11 cellular contexts compared by ENCODE assay signal in genomic region chr3:176663376-176663775, GRCh38.
DNase-seq lines count a peak whose midpoint lies in the region; ATAC-seq and TF ChIP-seq lines count a peak whose summit lies in the region.
"Had no signal": no experiment of that assay in that cellular context is flagged by ENCODE, and none has a peak within 500 bp of the region (broad histone marks: within the 10 kb centered on the region; RNA-seq: fewer than 3 reads in every experiment).

No MANE protein-coding gene starts in this region.

- no peak overlapping the region for H2AK5ac ChIP-seq in mesenchymal stem cell (ENCODE audit: low read length, severe bottlenecking)

- peak overlapping the region; percentile 22 to 93 (median 48) for H3K27ac Mint-ChIP-seq in brain
- H3K27ac Mint-ChIP-seq: activated naive CD8-positive, alpha-beta T cell treated with anti-CD3 and anti-CD28 coated beads for 36 hours; CD14-positive monocyte had no signal

- H4K91ac ChIP-seq in mesenchymal stem cell (ENCODE audit: low read length), result no peak overlapping the region

- peaks cover 24% of the 10 kb centered on the region for H3K4me1 Mint-ChIP-seq in brain
- H3K4me1 Mint-ChIP-seq: activated naive CD8-positive, alpha-beta T cell treated with anti-CD3 and anti-CD28 coated beads for 36 hours had no signal

- no peak overlapping the region for H3K4ac ChIP-seq in mesenchymal stem cell (ENCODE audit: low read depth in 1 of 2, low read length in 2 of 2)

- H3K79me1 ChIP-seq in mesenchymal stem cell (replicated peaks; ENCODE audit: low read length, poor library complexity, severe bottlenecking), result no peaks in the 10 kb centered on the region

- no peak overlapping the region for H2AFZ ChIP-seq in mesenchymal stem cell (ENCODE audit: low read depth, low read length)

- H2BK12ac ChIP-seq in mesenchymal stem cell (ENCODE audit: low read length in 2 of 2), result no peak overlapping the region

- H3K9ac ChIP-seq in mesenchymal stem cell (ENCODE audit: low read length), result peak overlapping the region; percentile 7

- no peak overlapping the region for H2BK15ac ChIP-seq in mesenchymal stem cell (ENCODE audit: low read depth, poor library complexity, severe bottlenecking)

- H2BK120ac ChIP-seq in mesenchymal stem cell (ENCODE audit: low read depth, low read length), result no peak overlapping the region

- no peak overlapping the region for H3K4me3 ChIP-seq in mesenchymal stem cell (ENCODE audit: insufficient read depth in 1 of 2, low read depth in 1 of 2, low read length in 2 of 2)
- H3K4me3 ChIP-seq: heart right ventricle had no signal

- no peak overlapping the region for H3K14ac ChIP-seq in mesenchymal stem cell (ENCODE audit: low read length in 2 of 2)

- H3K23ac ChIP-seq in mesenchymal stem cell (ENCODE audit: low read length in 2 of 2), result no peak overlapping the region

- no peaks in the 10 kb centered on the region for H3K9me3 ChIP-seq in mesenchymal stem cell (ENCODE audit: control insufficient read depth, low read length)

- DNase-seq in Daoy (ENCODE audit: low read depth), result peak; percentile 7
- peak; percentile 66 for DNase-seq in HT1080 (ENCODE audit: low read depth)
- DNase-seq in mesenchymal stem cell, result peak; percentile 29
- no peak for DNase-seq in GDM1 (lab: John Stamatoyannopoulos, UW)
- DNase-seq in NCI-H1436 (lab: John Stamatoyannopoulos, UW), result no peak
- DNase-seq: activated CD4-positive, CD25-positive, alpha-beta regulatory T cell treated with anti-CD3 and anti-CD28 coated beads, Interleukin-2, amount 50 U/mL, for 72 hours; activated naive CD8-positive, alpha-beta T cell treated with anti-CD3 and anti-CD28 coated beads for 36 hours; heart right ventricle had no signal

- peak overlapping the region in 1 of 5 experiments; percentile 61 for H3K4me3 Mint-ChIP-seq in brain
- H3K4me3 Mint-ChIP-seq: activated naive CD8-positive, alpha-beta T cell treated with anti-CD3 and anti-CD28 coated beads for 36 hours; CD14-positive monocyte had no signal

- no peak overlapping the region for H3K27ac ChIP-seq in mesenchymal stem cell (ENCODE audit: low read length, poor library complexity, severe bottlenecking)
- H3K27ac ChIP-seq: heart right ventricle had no signal

- TF ChIP-seq CTCF in brain (conservative IDR thresholded peaks at IDR 0.05), result no peak

- H3K36me3 Mint-ChIP-seq in brain, result no peaks in the 10 kb centered on the region
- H3K36me3 Mint-ChIP-seq: activated naive CD8-positive, alpha-beta T cell treated with anti-CD3 and anti-CD28 coated beads for 36 hours; CD14-positive monocyte had no signal

- no CpG with 5 or more reads among the region's 1 CpG for WGBS in mesenchymal stem cell

- H2BK5ac ChIP-seq in mesenchymal stem cell (ENCODE audit: low read depth, low read length, poor library complexity, severe bottlenecking), result no peak overlapping the region

- no peaks in the 10 kb centered on the region for H3K27me3 Mint-ChIP-seq in brain

- peaks cover 0 to 8% (median 2%) of the 10 kb centered on the region in 5 experiments for H3K9me3 Mint-ChIP-seq in brain
- H3K9me3 Mint-ChIP-seq: activated naive CD8-positive, alpha-beta T cell treated with anti-CD3 and anti-CD28 coated beads for 36 hours; CD14-positive monocyte had no signal

- no peaks in the 10 kb centered on the region for H3K4me1 ChIP-seq in mesenchymal stem cell (ENCODE audit: control insufficient read depth, insufficient read depth, low read depth, low read length)

- no peak overlapping the region for H4K8ac ChIP-seq in mesenchymal stem cell (ENCODE audit: low read length)

- no peak for ATAC-seq in HG03442 (IDR thresholded peaks at IDR 0.05; ENCODE audit: unreplicated experiment)

- no peaks in the 10 kb centered on the region for H3K36me3 ChIP-seq in mesenchymal stem cell (ENCODE audit: control insufficient read depth in 1 of 2, insufficient read depth in 2 of 2, low read depth in 1 of 2, low read length in 2 of 2)
- H3K36me3 ChIP-seq: heart right ventricle had no signal

- no peaks in the 10 kb centered on the region for H3K27me3 ChIP-seq in mesenchymal stem cell (ENCODE audit: control insufficient read depth in 1 of 2, insufficient read depth in 1 of 2, low read length in 2 of 2)
- H3K27me3 ChIP-seq: heart right ventricle had no signal

- H3K18ac ChIP-seq in mesenchymal stem cell (ENCODE audit: low read depth in 1 of 2, low read length in 2 of 2), result no peak overlapping the region

- H3K4me2 ChIP-seq in mesenchymal stem cell (ENCODE audit: low read length, poor library complexity, severe bottlenecking), result no peak overlapping the region

Comparison
In these comparisons a context has a peak if more than half of its experiments do, and no peak if none do; other contexts are left out.
1. DNase-seq: peak in Daoy (single experiment), HT1080 (single experiment) and mesenchymal stem cell (single experiment); none in GDM1 (single experiment) and NCI-H1436 (single experiment).